In genomic region chr12:69935651-69936100, GRCh38 we compare ENCODE assay signal across 16 cellular contexts.
DNase-seq lines count a peak whose midpoint lies in the region; TF ChIP-seq lines count a peak whose summit lies in the region.
"Had no signal": no experiment of that assay in that cellular context is flagged by ENCODE, and none has a peak within 500 bp of the region (broad histone marks: within the 10 kb centered on the region; RNA-seq: fewer than 3 reads in every experiment).

No MANE protein-coding gene starts in this region.

- H3K4me3 Mint-ChIP-seq in endodermal cell: peak overlapping the region; percentile 2
- H3K4me3 Mint-ChIP-seq: T-cell had no signal

- no peaks in the 10 kb centered on the region for H3K79me1 ChIP-seq in neuronal stem cell (ENCODE audit: low read depth, low read length)

- H3K4me2 ChIP-seq in DOHH2 (ENCODE audit: low read length) (peak overlapping the region; percentile 32), neuronal stem cell (ENCODE audit: insufficient read depth, low read length, poor library complexity, severe bottlenecking) (no peak overlapping the region)

- no peaks in the 10 kb centered on the region for H3K36me3 ChIP-seq in DOHH2 (ENCODE audit: control insufficient read depth, low read length)
- no peaks in the 10 kb centered on the region for H3K36me3 ChIP-seq in endodermal cell (ENCODE audit: control insufficient read depth, insufficient read depth, low read length)
- H3K36me3 ChIP-seq in neuronal stem cell (replicated peaks in 1 of 2; ENCODE audit: control insufficient read depth in 2 of 2, insufficient read depth in 2 of 2, low read length in 2 of 2): no peaks in the 10 kb centered on the region
- H3K36me3 ChIP-seq: prostate gland had no signal

- 83 to 92% methylated on average over 3 to 5 of the region's 5 CpGs for WGBS in endodermal cell (ENCODE audit: insufficient coverage in 1 of 2, insufficient read length in 1 of 2), 2 experiments
- WGBS in neuronal stem cell (ENCODE audit: extremely low coverage in 2 of 2, insufficient read length in 2 of 2, insufficient replicate concordance in 1 of 2), 2 donors: no CpG with 5 or more reads among the region's 5 CpGs

- no peak overlapping the region for H4K91ac ChIP-seq in neuronal stem cell (ENCODE audit: low read depth, low read length, poor library complexity)

- H3K4me3 ChIP-seq in DOHH2 (ENCODE audit: low read length) (peak overlapping the region; percentile 17; the same call in 1 of the 2 replicates), endodermal cell (ENCODE audit: low read length) (no peak overlapping the region), neuronal stem cell (ENCODE audit: low read length in 2 of 2) (no peak overlapping the region)
- H3K4me3 ChIP-seq: prostate gland had no signal

- no peak overlapping the region for H4K8ac ChIP-seq in neuronal stem cell (ENCODE audit: low read depth, low read length)

- no peaks in the 10 kb centered on the region for H3K27me3 Mint-ChIP-seq in endodermal cell (ENCODE audit: insufficient read depth)

- no peaks in the 10 kb centered on the region for H3K79me2 ChIP-seq in DOHH2 (ENCODE audit: control insufficient read depth, low read length)

- peaks cover 15% of the 10 kb centered on the region for H3K9me3 Mint-ChIP-seq in endodermal cell
- H3K9me3 Mint-ChIP-seq: T-cell had no signal

- no peaks in the 10 kb centered on the region for H3K9me3 ChIP-seq in DOHH2 (ENCODE audit: control insufficient read depth, insufficient read depth, low read length)
- no peaks in the 10 kb centered on the region for H3K9me3 ChIP-seq in endodermal cell (ENCODE audit: control insufficient read depth, low read length)
- peaks cover 0 to 12% of the 10 kb centered on the region in 2 donors for H3K9me3 ChIP-seq in neuronal stem cell (replicated peaks in 1 of 2; ENCODE audit: control insufficient read depth in 2 of 2, insufficient read depth in 1 of 2, low read depth in 1 of 2, low read length in 2 of 2)
- H3K9me3 ChIP-seq: prostate gland had no signal

- H4K20me1 ChIP-seq in DOHH2 (ENCODE audit: control insufficient read depth, insufficient read depth, low read depth, low read length): no peaks in the 10 kb centered on the region

- no peak overlapping the region for H3K18ac ChIP-seq in neuronal stem cell (ENCODE audit: low read length)

- peak overlapping the region; percentile 58 for H2AFZ ChIP-seq in neuronal stem cell (ENCODE audit: low read length)

- H2BK15ac ChIP-seq in neuronal stem cell (ENCODE audit: low read length): no peak overlapping the region

- H3K4ac ChIP-seq in neuronal stem cell (ENCODE audit: low read length): no peak overlapping the region

- H2BK12ac ChIP-seq in neuronal stem cell (ENCODE audit: low read length): no peak overlapping the region

- H3K9ac ChIP-seq in endodermal cell (ENCODE audit: extremely low read depth, low read length, poor library complexity, severe bottlenecking) (no peak overlapping the region), neuronal stem cell (ENCODE audit: low read depth, low read length, poor library complexity) (no peak overlapping the region)

- H3F3A ChIP-seq in DOHH2 (ENCODE audit: control insufficient read depth, insufficient read depth): 0 out of 2 replicates have a peak, but pooled peaks cover 2% of the 10 kb centered on the region

- H3K27me3 ChIP-seq in DOHH2 (ENCODE audit: control insufficient read depth, low read length): no peaks in the 10 kb centered on the region
- H3K27me3 ChIP-seq in endodermal cell (ENCODE audit: control insufficient read depth, insufficient read depth, low read length, poor library complexity, severe bottlenecking): no peaks in the 10 kb centered on the region
- no peaks in the 10 kb centered on the region for H3K27me3 ChIP-seq in neuronal stem cell (ENCODE audit: control insufficient read depth in 3 of 3, insufficient read depth in 3 of 3, low read depth in 1 of 3, low read length in 3 of 3)

- H3K36me3 Mint-ChIP-seq in endodermal cell (ENCODE audit: low read depth): peaks cover 3% of the 10 kb centered on the region
- H3K36me3 Mint-ChIP-seq: T-cell had no signal

- H3K27ac ChIP-seq in DOHH2 (ENCODE audit: low read depth, low read length): no peak overlapping the region
- peak overlapping the region; percentile 54 for H3K27ac ChIP-seq in endodermal cell (ENCODE audit: low read depth, low read length)
- no peak overlapping the region for H3K27ac ChIP-seq in neuronal stem cell (replicated peaks; ENCODE audit: low read length)
- H3K27ac ChIP-seq: prostate gland had no signal

- no peaks in the 10 kb centered on the region for H3K9me2 ChIP-seq in DOHH2 (replicated peaks; ENCODE audit: control insufficient read depth, low read length)

- H3K4me1 Mint-ChIP-seq in endodermal cell: peaks cover 48% of the 10 kb centered on the region
- H3K4me1 Mint-ChIP-seq: T-cell had no signal

- peaks cover 59% of the 10 kb centered on the region for H3K4me1 ChIP-seq in DOHH2 (ENCODE audit: control insufficient read depth, low read length)
- peaks cover 11% of the 10 kb centered on the region for H3K4me1 ChIP-seq in endodermal cell (ENCODE audit: control insufficient read depth, insufficient read depth, low read length)
- H3K4me1 ChIP-seq in neuronal stem cell (ENCODE audit: control insufficient read depth in 2 of 2, insufficient read depth in 1 of 2, low read depth in 1 of 2, low read length in 2 of 2): peaks cover 21 to 45% of the 10 kb centered on the region in 2 donors
- H3K4me1 ChIP-seq: prostate gland had no signal

- H2BK120ac ChIP-seq in neuronal stem cell (ENCODE audit: low read depth, low read length): no peak overlapping the region

- no peak overlapping the region for H3K23ac ChIP-seq in neuronal stem cell (ENCODE audit: low read depth, low read length, poor library complexity)

- no peak for TF ChIP-seq CTCF in DOHH2 (IDR thresholded peaks at IDR 0.05; ENCODE audit: low read depth, low read length, poor library complexity, severe bottlenecking)
- TF ChIP-seq CTCF in endodermal cell (conservative IDR thresholded peaks at IDR 0.05): no peak

- H3K14ac ChIP-seq in neuronal stem cell (ENCODE audit: low read length): no peak overlapping the region

- no peak overlapping the region for H2BK5ac ChIP-seq in neuronal stem cell (ENCODE audit: low read length)

- H3K27ac Mint-ChIP-seq in endodermal cell: peak overlapping the region; percentile 15
- H3K27ac Mint-ChIP-seq: T-cell had no signal

- peak; percentile 54 for DNase-seq in OCI-M1 (lab: John Stamatoyannopoulos, UW)
- peak; percentile 70 for DNase-seq in endodermal cell
- DNase-seq in neuronal stem cell (ENCODE audit: low spot score): no peak
- DNase-seq in T-helper 9 cell: no peak
- no peak for DNase-seq in COLO668 (lab: John Stamatoyannopoulos, UW; ENCODE audit: unreplicated experiment)
- no peak for DNase-seq in activated CD4-positive, alpha-beta T cell treated with anti-CD3 and anti-CD28 coated beads, Interleukin-2, amount 50 U/mL, for 1 hour
- no peak for DNase-seq in GOT3 (lab: John Stamatoyannopoulos, UW)
- DNase-seq: activated CD4-positive, alpha-beta T cell treated with anti-CD3 and anti-CD28 coated beads for 4 hours; activated T-cell treated with anti-CD3 and anti-CD28 coated beads, Interleukin-2, amount 50 U/mL, for 48 hours; cortex of kidney; DND-41; midbrain; NCI-H2081; T-cell had no signal

- H2AK5ac ChIP-seq in neuronal stem cell (ENCODE audit: low read depth, low read length): no peak overlapping the region

Comparison
In these comparisons a context has a peak if more than half of its experiments do, and no peak if none do; other contexts are left out.
1. DNase-seq: peak in OCI-M1 (single experiment) and endodermal cell (single experiment); none in neuronal stem cell (single experiment), T-helper 9 cell (single experiment), COLO668 (single experiment), activated CD4-positive, alpha-beta T cell treated with anti-CD3 and anti-CD28 coated beads, Interleukin-2, amount 50 U/mL, for 1 hour (single experiment) and GOT3 (single experiment).